In the genomic region with DNA sequence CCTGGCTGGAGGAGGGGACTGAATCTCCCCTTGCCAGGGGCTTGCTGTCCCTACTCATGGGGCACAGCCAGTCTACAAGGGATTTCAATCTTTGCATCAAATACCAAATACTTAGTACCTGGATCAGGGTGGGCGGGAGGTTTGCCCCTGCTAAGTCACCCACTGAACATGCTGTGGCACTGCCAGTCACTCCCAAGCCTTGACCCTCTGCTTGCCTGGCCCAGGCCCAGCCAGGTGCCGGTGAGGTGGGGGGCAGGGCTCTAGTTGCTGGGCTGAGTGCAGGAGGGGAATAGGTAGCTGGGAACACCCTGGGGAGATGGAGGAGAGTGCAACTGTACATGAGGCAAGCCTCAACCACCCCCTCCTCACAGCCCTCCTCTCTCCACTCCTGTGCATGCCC, we compare ENCODE assay signal across 1 cellular context.
TF ChIP-seq lines count a peak whose summit lies in the region.

No MANE protein-coding gene starts in this region.

TF ChIP-seq in GM23338, 12 proteins besides CTCF, POLR2A, EP300 and RAD21 (continued from another document):
- no peak for TF ChIP-seq ZNF462 (CRISPR knock-in tag; IDR thresholded peaks at IDR 0.05)
- no peak for TF ChIP-seq ZNF331 (CRISPR knock-in tag; IDR thresholded peaks at IDR 0.05; ENCODE audit: low read depth)
- no peak for TF ChIP-seq CREB1 (CRISPR knock-in tag; IDR thresholded peaks at IDR 0.05; ENCODE audit: low read depth)
- TF ChIP-seq ETS1 (IDR thresholded peaks at IDR 0.05), result no peak
- TF ChIP-seq, protein P1, sequence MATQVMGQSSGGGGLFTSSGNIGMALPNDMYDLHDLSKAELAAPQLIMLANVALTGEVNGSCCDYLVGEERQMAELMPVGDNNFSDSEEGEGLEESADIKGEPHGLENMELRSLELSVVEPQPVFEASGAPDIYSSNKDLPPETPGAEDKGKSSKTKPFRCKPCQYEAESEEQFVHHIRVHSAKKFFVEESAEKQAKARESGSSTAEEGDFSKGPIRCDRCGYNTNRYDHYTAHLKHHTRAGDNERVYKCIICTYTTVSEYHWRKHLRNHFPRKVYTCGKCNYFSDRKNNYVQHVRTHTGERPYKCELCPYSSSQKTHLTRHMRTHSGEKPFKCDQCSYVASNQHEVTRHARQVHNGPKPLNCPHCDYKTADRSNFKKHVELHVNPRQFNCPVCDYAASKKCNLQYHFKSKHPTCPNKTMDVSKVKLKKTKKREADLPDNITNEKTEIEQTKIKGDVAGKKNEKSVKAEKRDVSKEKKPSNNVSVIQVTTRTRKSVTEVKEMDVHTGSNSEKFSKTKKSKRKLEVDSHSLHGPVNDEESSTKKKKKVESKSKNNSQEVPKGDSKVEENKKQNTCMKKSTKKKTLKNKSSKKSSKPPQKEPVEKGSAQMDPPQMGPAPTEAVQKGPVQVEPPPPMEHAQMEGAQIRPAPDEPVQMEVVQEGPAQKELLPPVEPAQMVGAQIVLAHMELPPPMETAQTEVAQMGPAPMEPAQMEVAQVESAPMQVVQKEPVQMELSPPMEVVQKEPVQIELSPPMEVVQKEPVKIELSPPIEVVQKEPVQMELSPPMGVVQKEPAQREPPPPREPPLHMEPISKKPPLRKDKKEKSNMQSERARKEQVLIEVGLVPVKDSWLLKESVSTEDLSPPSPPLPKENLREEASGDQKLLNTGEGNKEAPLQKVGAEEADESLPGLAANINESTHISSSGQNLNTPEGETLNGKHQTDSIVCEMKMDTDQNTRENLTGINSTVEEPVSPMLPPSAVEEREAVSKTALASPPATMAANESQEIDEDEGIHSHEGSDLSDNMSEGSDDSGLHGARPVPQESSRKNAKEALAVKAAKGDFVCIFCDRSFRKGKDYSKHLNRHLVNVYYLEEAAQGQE (IDR thresholded peaks at IDR 0.05; ENCODE audit: unreplicated experiment), result no peak
- TF ChIP-seq POLR2AphosphoS5 (IDR thresholded peaks at IDR 0.05; ENCODE audit: low read depth), result no peak
- no peak for TF ChIP-seq ZNF114 (CRISPR knock-in tag; IDR thresholded peaks at IDR 0.05)
- TF ChIP-seq EZH2 (IDR thresholded peaks at IDR 0.05; ENCODE audit: low read depth, unreplicated experiment), result no peak
- TF ChIP-seq STAT1 (IDR thresholded peaks at IDR 0.05; ENCODE audit: unreplicated experiment), result no peak
TF ChIP-seq in GM23338: peak in this region for 0.
